In genomic region chr3:184261270-184262165, GRCh38 we compare ENCODE assay signal across 8 cellular contexts. TPM values are rescaled to one million over a fixed set of nuclear protein-coding genes. Genes with fewer than 3 reads are reported as not detected.
DNase-seq lines count a peak whose midpoint lies in the region; ATAC-seq and TF ChIP-seq lines count a peak whose summit lies in the region.

TSS of gene CAMK2N2 (minus strand) at chr3:184261553. CDS start at chr3:184261285, 268 bp downstream.

- CTCF ChIA-PET in activated CD4-positive, alpha-beta T cell treated with anti-CD3 and anti-CD28 coated beads, Interleukin-2, amount 10 ng/mL, durations not matched to agents 7 days and 5 days (lab: Charles Lee) = interaction anchor here (1.1 to 1.2 kb wide), 3 partner anchors 10 to 12 kb away, joined by 4 read pairs; partner anchors contain the start of gene EEF1AKMT4

- H3K36me3 Mint-ChIP-seq in activated CD4-positive, alpha-beta T cell treated with anti-CD3 and anti-CD28 coated beads, Interleukin-2, amount 10 ng/mL, durations not matched to agents 7 days and 5 days (ENCODE audit: low read depth) = peaks cover 6% of the 10 kb centered on the region

- DNase-seq in DMS 273 (lab: John Stamatoyannopoulos, UW; ENCODE audit: unreplicated experiment) (peak; percentile 98), NCI-H510A (lab: John Stamatoyannopoulos, UW) (peak; percentile 91), ecto neural progenitor cell (ENCODE audit: low spot score) (peak; percentile 89)
- peak; percentile 51 for DNase-seq in activated CD4-positive, alpha-beta T cell treated with anti-CD3 and anti-CD28 coated beads, Interleukin-2, amount 10 ng/mL, durations not matched to agents 7 days and 5 days
- peak; percentile 34 to 54 for DNase-seq in stimulated activated CD4-positive, alpha-beta T cell treated with anti-CD3 and anti-CD28 coated beads, Interleukin-4, amount 100 ng/mL, for 48 hours (ENCODE audit: low read depth in 2 of 2)

- no peak for TF ChIP-seq CTCF in liver (IDR thresholded peaks at IDR 0.05; ENCODE audit: low read depth, low read length, missing input control)

- POLR2A ChIA-PET in activated CD4-positive, alpha-beta T cell treated with anti-CD3 and anti-CD28 coated beads, Interleukin-2, amount 10 ng/mL, durations not matched to agents 7 days and 5 days (lab: Charles Lee) = no interaction called here

- H3K4me1 Mint-ChIP-seq in activated CD4-positive, alpha-beta T cell treated with anti-CD3 and anti-CD28 coated beads, Interleukin-2, amount 10 ng/mL, durations not matched to agents 7 days and 5 days = peaks cover 20% of the 10 kb centered on the region

- no peak for TF ChIP-seq RAD21 in liver (IDR thresholded peaks at IDR 0.05)

- no peak within 1 kb of the TSS for H3K27ac ChIP-seq in liver (ENCODE audit: low read depth in 1 of 2, low read length in 2 of 2)

- no peak within 1 kb of the TSS for H3K9ac ChIP-seq in liver (ENCODE audit: low read depth in 1 of 2, low read length in 2 of 2)

- H3K27ac Mint-ChIP-seq in activated CD4-positive, alpha-beta T cell treated with anti-CD3 and anti-CD28 coated beads, Interleukin-2, amount 10 ng/mL, durations not matched to agents 7 days and 5 days = peak within 1 kb of the TSS; percentile 54

- peak within 1 kb of the TSS; percentile 78 for H3K4me3 Mint-ChIP-seq in activated CD4-positive, alpha-beta T cell treated with anti-CD3 and anti-CD28 coated beads, Interleukin-2, amount 10 ng/mL, durations not matched to agents 7 days and 5 days

- ATAC-seq in HG03354 (IDR thresholded peaks at IDR 0.05; ENCODE audit: poor library complexity, severe bottlenecking, unreplicated experiment) (peak; percentile 65), HG02840 (IDR thresholded peaks at IDR 0.05; ENCODE audit: low FRiP score, unreplicated experiment) (no peak)

- H3K4me3 ChIP-seq in liver (ENCODE audit: low read depth in 1 of 3, low read length in 3 of 3) = peak within 1 kb of the TSS in 2 of 3 donors; percentile 9 to 67

- peaks cover 44% of the 10 kb centered on the region for H3K27me3 Mint-ChIP-seq in activated CD4-positive, alpha-beta T cell treated with anti-CD3 and anti-CD28 coated beads, Interleukin-2, amount 10 ng/mL, durations not matched to agents 7 days and 5 days

- H3K36me3 ChIP-seq in liver (ENCODE audit: control insufficient read depth in 4 of 4, insufficient read depth in 3 of 4, low read depth in 1 of 4, low read length in 3 of 4) = peaks cover 0 to 5% (median 0%) of the 10 kb centered on the region in 4 donors

- under 1% methylated on average over 91 of the region's 91 CpGs for WGBS in liver

- H3K27me3 ChIP-seq in liver (ENCODE audit: control insufficient read depth in 4 of 4, insufficient read depth in 4 of 4, low read length in 3 of 4) = no peaks in the 10 kb centered on the region

- H3K9me3 Mint-ChIP-seq in activated CD4-positive, alpha-beta T cell treated with anti-CD3 and anti-CD28 coated beads, Interleukin-2, amount 10 ng/mL, durations not matched to agents 7 days and 5 days = no peaks in the 10 kb centered on the region

- H3K9me3 ChIP-seq in liver (ENCODE audit: control insufficient read depth in 4 of 4, low read length in 3 of 4) = no peaks in the 10 kb centered on the region

- H3K4me1 ChIP-seq in liver (ENCODE audit: control insufficient read depth in 4 of 4, insufficient read depth in 4 of 4, low read length in 3 of 4) = peaks cover 9 to 29% (median 14%) of the 10 kb centered on the region in 4 donors

TF ChIP-seq in liver, 16 proteins besides CTCF, POLR2A, EP300 and RAD21:
- TF ChIP-seq SP1 (IDR thresholded peaks at IDR 0.05) (peak; percentile 16), HNF4A (conservative IDR thresholded peaks at IDR 0.05) (peak in 1 of 2 donors; percentile 5), EGR1 (IDR thresholded peaks at IDR 0.05; ENCODE audit: low read depth in 2 of 2) (no peak), JUND (IDR thresholded peaks at IDR 0.05) (no peak)
TF ChIP-seq in liver: peak in this region for 2.

RNA-seq across cellular contexts. Expression of gene CAMK2N2, which starts in this region (rescaled TPM):
- total RNA-seq in activated CD4-positive, alpha-beta T cell treated with anti-CD3 and anti-CD28 coated beads, Interleukin-2, amount 10 ng/mL, durations not matched to agents 7 days and 5 days = not detected
- total RNA-seq in liver = not detected
- polyA plus RNA-seq in liver = under 1 TPM in 1 of 2 donors, not detected in 1; 0.61 TPM

Comparison
In these comparisons a context has a peak if more than half of its experiments do, and no peak if none do; other contexts are left out.
1. Peak in DNase-seq in activated CD4-positive, alpha-beta T cell treated with anti-CD3 and anti-CD28 coated beads, Interleukin-2, amount 10 ng/mL, durations not matched to agents 7 days and 5 days; RNA of the gene not detected or under 1 TPM.
2. DNase-seq: peak in every context shown above with its lines; median percentile 98 in DMS 273; 91 in NCI-H510A; 89 in ecto neural progenitor cell; 51 in activated CD4-positive, alpha-beta T cell treated with anti-CD3 and anti-CD28 coated beads, Interleukin-2, amount 10 ng/mL, durations not matched to agents 7 days and 5 days; 44 in stimulated activated CD4-positive, alpha-beta T cell treated with anti-CD3 and anti-CD28 coated beads, Interleukin-4, amount 100 ng/mL, for 48 hours.